ENCODE assay signal across 21 cellular contexts in genomic region chr4:56307423-56307822, GRCh38.
A peak's percentile ranks its signal among the peaks of the same experiment; 100 is the strongest.
DNase-seq lines count a peak whose midpoint lies in the region; TF ChIP-seq lines count a peak whose summit lies in the region.
"Had no signal": no experiment of that assay in that cellular context is flagged by ENCODE, and none has a peak within 500 bp of the region (broad histone marks: within the 10 kb centered on the region; RNA-seq: fewer than 3 reads in every experiment).

No MANE protein-coding gene starts in this region.

- H3K36me3 ChIP-seq in adipocyte (ENCODE audit: control insufficient read depth, insufficient read depth, low read length, severe bottlenecking) (no peaks in the 10 kb centered on the region), MM.1S (replicated peaks; ENCODE audit: insufficient read depth, low read length) (no peaks in the 10 kb centered on the region)
- H3K36me3 ChIP-seq: right atrium auricular region had no signal

- no peaks in the 10 kb centered on the region for H3K27me3 ChIP-seq in adipocyte (replicated peaks; ENCODE audit: control insufficient read depth, insufficient read depth, low read length)
- H3K27me3 ChIP-seq in MM.1S (replicated peaks; ENCODE audit: insufficient read depth, low read length) = no peaks in the 10 kb centered on the region
- H3K27me3 ChIP-seq: right atrium auricular region had no signal

- H3K4me1 ChIP-seq in adipocyte (ENCODE audit: control insufficient read depth, insufficient read depth, low read length) = no peaks in the 10 kb centered on the region
- no peaks in the 10 kb centered on the region for H3K4me1 ChIP-seq in MM.1S (ENCODE audit: low read length)
- H3K4me1 ChIP-seq: right atrium auricular region had no signal

- no peak overlapping the region for H3K4me2 ChIP-seq in MM.1S (ENCODE audit: low read depth, low read length)

- H3K4me3 ChIP-seq in adipocyte (ENCODE audit: low read length) (no peak overlapping the region), MM.1S (ENCODE audit: low read length) (no peak overlapping the region)
- H3K4me3 ChIP-seq: right atrium auricular region had no signal

- no peak overlapping the region for H3K27ac Mint-ChIP-seq in progenitor cell of endocrine pancreas
- no peak overlapping the region for H3K27ac Mint-ChIP-seq in mesothelial cell of epicardium
- H3K27ac Mint-ChIP-seq: activated CD4-positive, alpha-beta memory T cell treated with anti-CD3 and anti-CD28 coated beads for 36 hours had no signal

- no peak overlapping the region for H2AFZ ChIP-seq in MM.1S (ENCODE audit: low read length)

- no peaks in the 10 kb centered on the region for H3K9me3 ChIP-seq in adipocyte (ENCODE audit: control insufficient read depth, low read length)
- H3K9me3 ChIP-seq in MM.1S (replicated peaks; ENCODE audit: insufficient read depth, low read length) = no peaks in the 10 kb centered on the region
- H3K9me3 ChIP-seq: right atrium auricular region had no signal

- no peak overlapping the region for H3K4me3 Mint-ChIP-seq in progenitor cell of endocrine pancreas (ENCODE audit: low read depth)
- H3K4me3 Mint-ChIP-seq in mesothelial cell of epicardium = no peak overlapping the region
- H3K4me3 Mint-ChIP-seq: activated CD4-positive, alpha-beta memory T cell treated with anti-CD3 and anti-CD28 coated beads for 36 hours had no signal

- H3K4me1 Mint-ChIP-seq in progenitor cell of endocrine pancreas (ENCODE audit: low read depth) (peaks cover 10% of the 10 kb centered on the region), mesothelial cell of epicardium (peaks cover 3% of the 10 kb centered on the region)

- peak; percentile 46 for DNase-seq in HT1080 (ENCODE audit: low read depth)
- DNase-seq in adipocyte (ENCODE audit: low read depth) = peak; percentile 27
- DNase-seq in iris pigment epithelial cell (ENCODE audit: low read depth) = peak; percentile 17
- peak; percentile 2 for DNase-seq in stromal cell of bone marrow (ENCODE audit: low read depth)
- DNase-seq in progenitor cell of endocrine pancreas (ENCODE audit: low spot score, unreplicated experiment) = no peak
- no peak for DNase-seq in activated CD4-positive, CD25-positive, alpha-beta regulatory T cell treated with anti-CD3 and anti-CD28 coated beads, Interleukin-2, amount 50 U/mL, for 72 hours
- no peak for DNase-seq in mesothelial cell of epicardium (ENCODE audit: low spot score in 2 of 2, unreplicated experiment in 2 of 2)
- DNase-seq in MM.1S = no peak
- DNase-seq: activated CD4-positive, alpha-beta memory T cell treated with anti-CD3 and anti-CD28 coated beads for 36 hours; activated naive CD4-positive, alpha-beta T cell treated with Interleukin-2 at 50 U/mL for 16 hours; activated T-cell treated with anti-CD3 and anti-CD28 coated beads for 4 hours; AML-193; anterior cingulate cortex; cerebellar nuclear complex; DMS79; NCI-H187 treated with DMSO at 0.1 percent for 48 hours; NCI-H226; NCI-H82; stimulated activated CD8-positive, alpha-beta memory T cell treated with anti-CD3 and anti-CD28 coated beads, Interleukin-4, amount 100 ng/mL, for 48 hours had no signal

- H3K9me3 Mint-ChIP-seq in progenitor cell of endocrine pancreas (ENCODE audit: low read depth) = no peaks in the 10 kb centered on the region
- no peaks in the 10 kb centered on the region for H3K9me3 Mint-ChIP-seq in mesothelial cell of epicardium
- H3K9me3 Mint-ChIP-seq: activated CD4-positive, alpha-beta memory T cell treated with anti-CD3 and anti-CD28 coated beads for 36 hours had no signal

- H3K79me2 ChIP-seq in MM.1S (ENCODE audit: low read length) = no peaks in the 10 kb centered on the region

- H4K20me1 ChIP-seq in MM.1S (ENCODE audit: insufficient read depth, low read length) = no peaks in the 10 kb centered on the region

- H3K36me3 Mint-ChIP-seq in progenitor cell of endocrine pancreas (ENCODE audit: insufficient read depth) (peaks cover 32% of the 10 kb centered on the region), mesothelial cell of epicardium (peaks cover 9% of the 10 kb centered on the region)
- H3K36me3 Mint-ChIP-seq: activated CD4-positive, alpha-beta memory T cell treated with anti-CD3 and anti-CD28 coated beads for 36 hours had no signal

- no peaks in the 10 kb centered on the region for H3K9me2 ChIP-seq in MM.1S (replicated peaks; ENCODE audit: insufficient read depth, low read length)

- H3K27me3 Mint-ChIP-seq in progenitor cell of endocrine pancreas = no peaks in the 10 kb centered on the region
- no peaks in the 10 kb centered on the region for H3K27me3 Mint-ChIP-seq in mesothelial cell of epicardium (ENCODE audit: low read depth)
- H3K27me3 Mint-ChIP-seq: activated CD4-positive, alpha-beta memory T cell treated with anti-CD3 and anti-CD28 coated beads for 36 hours had no signal

- H3F3A ChIP-seq in MM.1S (ENCODE audit: insufficient read depth, low read length) = no peaks in the 10 kb centered on the region

- no peak overlapping the region for H3K27ac ChIP-seq in MM.1S (ENCODE audit: low read length)
- H3K27ac ChIP-seq: HL-60, right atrium auricular region had no signal

- H3K9ac ChIP-seq in adipocyte (ENCODE audit: low read length) (no peak overlapping the region), MM.1S (ENCODE audit: low read length) (no peak overlapping the region)

- no peak for TF ChIP-seq CTCF in progenitor cell of endocrine pancreas (IDR thresholded peaks at IDR 0.05; ENCODE audit: unreplicated experiment)
- TF ChIP-seq CTCF in mesothelial cell of epicardium (IDR thresholded peaks at IDR 0.05; ENCODE audit: unreplicated experiment) = no peak
- TF ChIP-seq CTCF in MM.1S (IDR thresholded peaks at IDR 0.05; ENCODE audit: low read length) = no peak

Comparison
In these comparisons a context has a peak if more than half of its experiments do, and no peak if none do; other contexts are left out.
1. DNase-seq: peak in HT1080 (single experiment), adipocyte (single experiment), iris pigment epithelial cell (single experiment) and stromal cell of bone marrow (single experiment); none in progenitor cell of endocrine pancreas (single experiment), activated CD4-positive, CD25-positive, alpha-beta regulatory T cell treated with anti-CD3 and anti-CD28 coated beads, Interleukin-2, amount 50 U/mL, for 72 hours (single experiment), mesothelial cell of epicardium (0 of 2) and MM.1S (single experiment).